Comparison of ENCODE assay signal across 13 cellular contexts in the genomic region with DNA sequence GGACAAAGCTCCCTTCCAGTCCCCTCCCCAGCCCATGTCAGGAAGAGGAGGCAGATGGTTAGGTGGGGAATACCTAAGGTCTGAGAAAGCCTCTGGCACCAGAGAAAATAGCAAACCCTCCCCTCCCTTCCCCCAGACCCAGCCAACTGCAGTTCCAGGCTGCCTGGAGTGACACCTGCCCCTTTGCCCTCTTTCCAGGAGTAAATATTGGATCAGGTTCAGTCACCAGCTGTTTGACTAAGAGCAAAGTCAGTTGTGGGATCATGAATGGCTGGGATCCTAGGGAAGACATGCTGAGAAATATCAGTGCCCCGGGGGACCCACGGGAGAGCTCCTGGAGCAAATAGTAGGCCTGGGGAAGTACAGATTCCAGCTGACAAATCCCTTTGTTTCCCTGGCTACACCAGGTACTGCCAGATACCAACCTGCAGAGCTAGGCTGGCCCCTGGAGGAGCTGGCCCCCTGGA. TPM values are rescaled to one million over a fixed set of nuclear protein-coding genes. Genes with fewer than 3 reads are reported as not detected.
DNase-seq lines count a peak whose midpoint lies in the region; ATAC-seq lines count a peak whose summit lies in the region.
"Had no signal": no experiment of that assay in that cellular context is flagged by ENCODE, and none has a peak within 500 bp of the region (broad histone marks: within the 10 kb centered on the region; RNA-seq: fewer than 3 reads in every experiment).

No MANE protein-coding gene starts in this region.

- ATAC-seq in GM18873 (IDR thresholded peaks at IDR 0.05; ENCODE audit: low FRiP score, unreplicated experiment), result no peak

- DNase-seq in NCI-H2227 (lab: John Stamatoyannopoulos, UW; ENCODE audit: unreplicated experiment) (peak; percentile 34), NCI-H2227 treated with DMSO at 0.1 percent for 48 hours (lab: John Stamatoyannopoulos, UW) (no peak), NCI-H2171 (lab: John Stamatoyannopoulos, UW) (peak; percentile 97), astrocyte of the hippocampus (ENCODE audit: low read depth, low spot score) (peak; percentile 26), renal cortical epithelial cell (ENCODE audit: low read depth) (peak; percentile 55), DMS114 treated with DMSO at 0.1 percent for 48 hours (lab: John Stamatoyannopoulos, UW; ENCODE audit: unreplicated experiment) (no peak)
- no peak for DNase-seq in activated CD8-positive, alpha-beta memory T cell treated with anti-CD3 and anti-CD28 coated beads, Interleukin-2, amount 50 U/mL, for 48 hours
- DNase-seq: activated CD4-positive, alpha-beta T cell treated with anti-CD3 and anti-CD28 coated beads for 4 hours; activated T-cell treated with anti-CD3 and anti-CD28 coated beads, Interleukin-2, amount 50 U/mL, for 48 hours; amniotic stem cell; CD8-positive, alpha-beta memory T cell; dermis blood vessel endothelial cell had no signal

RNA-seq across cellular contexts. Expression of gene CDK18, which starts 12.2 kb away (rescaled TPM):
- 14.6 and 21.1 TPM in 2 replicates for total RNA-seq in renal cortical epithelial cell

RNA-seq across cellular contexts. Expression of gene BLACAT1, which starts 36.4 kb away (rescaled TPM):
- 0.65 and 1.0 TPM in 2 replicates for total RNA-seq in renal cortical epithelial cell
- total RNA-seq: dermis blood vessel endothelial cell had no signal

Comparison
In these comparisons a context has a peak if more than half of its experiments do, and no peak if none do; other contexts are left out.
1. DNase-seq: peak in NCI-H2227 (single experiment), NCI-H2171 (single experiment), astrocyte of the hippocampus (single experiment) and renal cortical epithelial cell (single experiment); none in NCI-H2227 treated with DMSO at 0.1 percent for 48 hours (single experiment), activated CD8-positive, alpha-beta memory T cell treated with anti-CD3 and anti-CD28 coated beads, Interleukin-2, amount 50 U/mL, for 48 hours (single experiment) and DMS114 treated with DMSO at 0.1 percent for 48 hours (single experiment).